Comparison of ENCODE assay signal across 8 cellular contexts in genomic region chr16:66551362-66551761, GRCh38. TPM values are rescaled to one million over a fixed set of nuclear protein-coding genes. Genes with fewer than 3 reads are reported as not detected.
DNase-seq lines count a peak whose midpoint lies in the region; ATAC-seq, FAIRE-seq and TF ChIP-seq lines count a peak whose summit lies in the region.

No MANE protein-coding gene starts in this region.

- peaks cover 25% of the 10 kb centered on the region for H3K36me3 ChIP-seq in KOPT-K1 (ENCODE audit: insufficient read depth, low read length)
- H3K36me3 ChIP-seq in astrocyte (ENCODE audit: insufficient read depth, low read length): no peaks in the 10 kb centered on the region
- no peaks in the 10 kb centered on the region for H3K36me3 ChIP-seq in left lung

- H3K27ac ChIP-seq in KOPT-K1 (ENCODE audit: low read depth, low read length, poor library complexity, severe bottlenecking) (peak overlapping the region; percentile 98), astrocyte (ENCODE audit: low read depth, low read length) (no peak overlapping the region), left lung (peak overlapping the region; percentile 96 to 98)

- peaks cover 4% of the 10 kb centered on the region for H3K9me3 Mint-ChIP-seq in astrocyte (ENCODE audit: unreplicated experiment)

- H3K27me3 ChIP-seq in astrocyte (ENCODE audit: insufficient read depth, low read length) (no peaks in the 10 kb centered on the region), left lung (no peaks in the 10 kb centered on the region)

- FAIRE-seq in astrocyte (lab: Jason Lieb, UNC): no peak

- H3K4me1 Mint-ChIP-seq in astrocyte (ENCODE audit: low read depth, unreplicated experiment): peaks cover 13% of the 10 kb centered on the region

- peak overlapping the region; percentile 92 for H3K4me3 Mint-ChIP-seq in astrocyte (ENCODE audit: unreplicated experiment)

- H3K79me2 ChIP-seq in astrocyte (ENCODE audit: insufficient read depth, low read length): peaks cover 38% of the 10 kb centered on the region

- H3K9me3 ChIP-seq in KOPT-K1 (ENCODE audit: insufficient read depth, low read length, poor library complexity, severe bottlenecking): no peaks in the 10 kb centered on the region
- no peaks in the 10 kb centered on the region for H3K9me3 ChIP-seq in astrocyte (ENCODE audit: insufficient read depth, low read depth, low read length)
- H3K9me3 ChIP-seq in left lung: no peaks in the 10 kb centered on the region

- H3K27me3 Mint-ChIP-seq in astrocyte (ENCODE audit: low read depth, unreplicated experiment): no peaks in the 10 kb centered on the region

- TF ChIP-seq CTCF in astrocyte (IDR thresholded peaks at IDR 0.05; ENCODE audit: insufficient read depth, low read depth, low read length): peak; percentile 20
- peak in 1 of 2 donors; percentile 57 for TF ChIP-seq CTCF in left lung (IDR thresholded peaks at IDR 0.05)

- peak overlapping the region; percentile 84 for H3K9ac ChIP-seq in astrocyte (ENCODE audit: low read length)

- H3K4me3 ChIP-seq in astrocyte (ENCODE audit: insufficient read depth, low read depth, low read length) (no peak overlapping the region), left lung (peak overlapping the region in 1 of 2 donors; percentile 91)

- peak; percentile 10 for ATAC-seq in left lung
- ATAC-seq in GM18868 (IDR thresholded peaks at IDR 0.05; ENCODE audit: unreplicated experiment): no peak

- intact Hi-C loops in left lung (cut with DNase I) (no loop called here), posterior vena cava (cut with DNase I) (no loop called here)

- H4K20me1 ChIP-seq in astrocyte (ENCODE audit: insufficient read depth, low read length): no peaks in the 10 kb centered on the region

- H3K4me2 ChIP-seq in astrocyte (ENCODE audit: low read length): peak overlapping the region; percentile 92

- H2AFZ ChIP-seq in astrocyte (ENCODE audit: low read depth, low read length): no peak overlapping the region

- peak overlapping the region; percentile 16 for H3K27ac Mint-ChIP-seq in astrocyte (ENCODE audit: unreplicated experiment)

- peaks cover 6% of the 10 kb centered on the region for H3K36me3 Mint-ChIP-seq in astrocyte (ENCODE audit: low read depth, unreplicated experiment)

- peak; percentile 42 for DNase-seq in ELF-1 (ENCODE audit: low read depth, low spot score)
- DNase-seq in SW480 (ENCODE audit: low spot score): peak; percentile 64
- DNase-seq in astrocyte (ENCODE audit: low read depth): no peak
- peak in 1 of 2 donors; percentile 62 for DNase-seq in left lung
- peak; percentile 39 to 42 for DNase-seq in stimulated activated CD8-positive, alpha-beta memory T cell treated with anti-CD3 and anti-CD28 coated beads, Interleukin-2, amount 100 ng/mL, for 48 hours (ENCODE audit: low read depth in 2 of 2)
- DNase-seq in posterior vena cava (ENCODE audit: low spot score): no peak

- peaks cover 21% of the 10 kb centered on the region for H3K4me1 ChIP-seq in astrocyte (ENCODE audit: insufficient read depth, low read length)
- peaks cover 24 to 79% of the 10 kb centered on the region in 2 donors for H3K4me1 ChIP-seq in left lung

RNA-seq across cellular contexts. Expression of gene CKLF, which starts 1.0 kb away (rescaled TPM):
- 24.5 and 27.9 TPM in 2 replicates for total RNA-seq in astrocyte
- 10 to 100 TPM; 42.3 to 66.3 TPM for total RNA-seq in left lung
- 10 to 100 TPM; 22.0 to 25.4 TPM for total RNA-seq in posterior vena cava

RNA-seq across cellular contexts. Expression of gene TK2, which starts 1.4 kb away (rescaled TPM):
- total RNA-seq in astrocyte (12.4 and 16.5 TPM in 2 replicates), left lung (10 to 100 TPM; 38.4 to 41.2 TPM), posterior vena cava (10 to 100 TPM; 23.6 to 37.2 TPM)

RNA-seq across cellular contexts. Expression of gene CMTM1, which starts 14.9 kb away (rescaled TPM):
- total RNA-seq in astrocyte: 2.7 and 6.4 TPM in 2 replicates
- 10 to 100 TPM in 1 of 2 donors, 1 to 10 TPM in 1; 5.7 to 10.0 TPM for total RNA-seq in left lung
- total RNA-seq in posterior vena cava: 1 to 10 TPM; 2.1 to 3.1 TPM

RNA-seq across cellular contexts. Expression of gene CMTM2, which starts 27.9 kb away (rescaled TPM):
- total RNA-seq in astrocyte: not detected in 2 replicates
- 1 to 10 TPM in 1 of 2 donors, under 1 TPM in 1; 0.52 to 5.4 TPM for total RNA-seq in left lung
- under 1 TPM in 1 of 2 donors, not detected in 1; 0.38 TPM for total RNA-seq in posterior vena cava

RNA-seq across cellular contexts. Expression of gene CMTM3, which starts 53.1 kb away (rescaled TPM):
- total RNA-seq in astrocyte (62.0 and 62.4 TPM in 2 replicates), left lung (10 to 100 TPM; 42.6 to 51.5 TPM), posterior vena cava (10 to 100 TPM; 25.8 to 29.7 TPM)

Comparison
In these comparisons a context has a peak if more than half of its experiments do, and no peak if none do; other contexts are left out.
1. DNase-seq: peak in ELF-1 (single experiment), SW480 (single experiment) and stimulated activated CD8-positive, alpha-beta memory T cell treated with anti-CD3 and anti-CD28 coated beads, Interleukin-2, amount 100 ng/mL, for 48 hours (2 of 2); none in astrocyte (single experiment) and posterior vena cava (single experiment).